In the genomic region with DNA sequence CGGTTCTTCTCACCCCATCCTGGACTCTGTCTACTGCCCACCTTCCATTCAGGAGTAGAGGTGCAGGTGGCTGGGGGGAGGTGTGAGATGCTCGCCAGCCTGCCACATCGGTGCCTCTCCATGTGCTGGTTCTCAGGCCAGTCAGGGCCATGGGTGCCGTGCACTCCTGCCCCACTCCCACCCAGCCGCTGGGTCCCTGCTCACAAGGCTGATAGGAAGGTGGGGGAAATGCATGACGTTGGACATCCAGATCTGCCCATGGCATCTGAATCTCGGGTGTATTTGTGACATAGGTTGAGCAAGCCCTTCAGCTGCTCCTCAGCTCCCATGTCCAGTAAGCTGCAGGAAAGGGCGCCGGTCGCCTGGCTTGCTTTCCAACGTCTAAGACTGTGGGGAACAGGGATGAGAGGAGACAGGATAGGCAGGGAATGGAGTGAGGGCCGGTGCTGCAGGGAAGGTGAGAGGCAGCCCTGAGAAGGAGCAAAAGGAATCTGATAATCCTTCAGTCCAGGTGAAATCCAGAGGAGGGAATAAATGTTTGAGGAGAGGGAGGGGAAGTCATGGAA, we compare ENCODE assay signal across 32 cellular contexts. TPM values are rescaled to one million over a fixed set of nuclear protein-coding genes. Genes with fewer than 3 reads are reported as not detected.
"Had no signal": no experiment of that assay in that cellular context is flagged by ENCODE, and none has a peak within 500 bp of the region (broad histone marks: within the 10 kb centered on the region; RNA-seq: fewer than 3 reads in every experiment).

No MANE protein-coding gene starts in this region.

- H3K9ac ChIP-seq: parathyroid adenoma had no signal

- H3K4me3 Mint-ChIP-seq: mesothelial cell of epicardium; naive B cell; natural killer cell treated with Interleukin-12 subunit alpha and Interleukin-12 subunit beta and Interleukin-15 and Interleukin-18, amount 100 ng/mL, for 72 hours; neural crest cell; stimulated activated naive CD8-positive, alpha-beta T cell treated with anti-CD3 and anti-CD28 coated beads, Interleukin-15, amount 100 ng/mL, for 72 hours had no signal

- H3K79me2 ChIP-seq: hepatocyte, parathyroid adenoma had no signal

- H3K27ac Mint-ChIP-seq: mesothelial cell of epicardium; naive B cell; natural killer cell treated with Interleukin-12 subunit alpha and Interleukin-12 subunit beta and Interleukin-15 and Interleukin-18, amount 100 ng/mL, for 72 hours; stimulated activated naive CD8-positive, alpha-beta T cell treated with anti-CD3 and anti-CD28 coated beads, Interleukin-15, amount 100 ng/mL, for 72 hours had no signal

- H3K36me3 ChIP-seq: gastrocnemius medialis, neutrophil, prostate gland, spleen, thyroid gland had no signal

- H3K4me1 ChIP-seq: gastrocnemius medialis, parathyroid adenoma, prostate gland, spleen, thyroid gland had no signal

- H3K9me3 ChIP-seq: gastrocnemius medialis, mucosa of descending colon, neutrophil, prostate gland, spleen, thyroid gland had no signal

- H2AFZ ChIP-seq: hepatocyte, parathyroid adenoma had no signal

- H3K4me2 ChIP-seq: hepatocyte had no signal

- DNase-seq: cortex of kidney; effector CD4-positive, alpha-beta T cell; foreskin fibroblast; gastrocnemius medialis; kidney glomerular epithelial cell; mesenchymal stem cell; mucosa of descending colon; naive B cell; right cardiac atrium; spleen; stimulated activated CD4-positive, alpha-beta T cell treated with anti-CD3 and anti-CD28 coated beads, Interleukin-15, amount 100 ng/mL, for 24 hours; stimulated activated CD4-positive, alpha-beta T cell treated with anti-CD3 and anti-CD28 coated beads, Interleukin-2, amount 100 ng/mL, for 48 hours; stimulated activated naive CD4-positive, alpha-beta T cell; stimulated activated naive CD8-positive, alpha-beta T cell treated with anti-CD3 and anti-CD28 coated beads, Interleukin-15, amount 100 ng/mL, for 72 hours; thyroid gland; trophoblast cell had no signal

- H3K4me3 ChIP-seq: gastrocnemius medialis, hepatocyte, mucosa of descending colon, prostate gland, skin epidermis, spleen, thyroid gland had no signal

- H3K9me3 Mint-ChIP-seq: mesothelial cell of epicardium; natural killer cell treated with Interleukin-12 subunit alpha and Interleukin-12 subunit beta and Interleukin-15 and Interleukin-18, amount 100 ng/mL, for 72 hours; neural crest cell; stimulated activated naive CD8-positive, alpha-beta T cell treated with anti-CD3 and anti-CD28 coated beads, Interleukin-15, amount 100 ng/mL, for 72 hours had no signal

- H3K36me3 Mint-ChIP-seq: mesothelial cell of epicardium; naive B cell; natural killer cell treated with Interleukin-12 subunit alpha and Interleukin-12 subunit beta and Interleukin-15 and Interleukin-18, amount 100 ng/mL, for 72 hours had no signal

- H3K27ac ChIP-seq: gastrocnemius medialis, hepatocyte, neutrophil, parathyroid adenoma, prostate gland, skin epidermis, spleen, thyroid gland had no signal

- H3K4me1 Mint-ChIP-seq: mesothelial cell of epicardium; naive B cell; neural crest cell; stimulated activated naive CD8-positive, alpha-beta T cell treated with anti-CD3 and anti-CD28 coated beads, Interleukin-15, amount 100 ng/mL, for 72 hours had no signal

- H3K27me3 ChIP-seq: hepatocyte, thyroid gland had no signal

- ATAC-seq: gastrocnemius medialis; mucosa of descending colon; natural killer cell treated with Interleukin-12 subunit alpha and Interleukin-12 subunit beta and Interleukin-15 and Interleukin-18, amount 100 ng/mL, for 72 hours; right cardiac atrium; stimulated activated naive CD8-positive, alpha-beta T cell treated with anti-CD3 and anti-CD28 coated beads, Interleukin-15, amount 100 ng/mL, for 72 hours had no signal

RNA-seq across cellular contexts. Expression of a gene that starts 11.8 kb away (rescaled TPM):
- total RNA-seq: dermis microvascular lymphatic vessel endothelial cell; gastrocnemius medialis; glomerular endothelial cell; hepatocyte; liver; lung microvascular endothelial cell; mesothelial cell of epicardium; mucosa of descending colon; natural killer cell treated with Interleukin-12 subunit alpha and Interleukin-12 subunit beta and Interleukin-15 and Interleukin-18, amount 100 ng/mL, for 72 hours; neural crest cell; omental fat pad; prostate gland; right cardiac atrium; spleen; subcutaneous adipose tissue; temporal lobe; thyroid gland; ureter had no signal

RNA-seq across cellular contexts. Expression of a gene that starts 32.3 kb away (rescaled TPM):
- total RNA-seq: dermis microvascular lymphatic vessel endothelial cell; gastrocnemius medialis; glomerular endothelial cell; liver; lung microvascular endothelial cell; mesothelial cell of epicardium; mucosa of descending colon; natural killer cell treated with Interleukin-12 subunit alpha and Interleukin-12 subunit beta and Interleukin-15 and Interleukin-18, amount 100 ng/mL, for 72 hours; neural crest cell; omental fat pad; prostate gland; right cardiac atrium; spleen; subcutaneous adipose tissue; temporal lobe; thyroid gland; ureter had no signal

RNA-seq across cellular contexts. Expression of a gene that starts 37.3 kb away (rescaled TPM):
- total RNA-seq: dermis microvascular lymphatic vessel endothelial cell, glomerular endothelial cell, lung microvascular endothelial cell, mesothelial cell of epicardium, neural crest cell had no signal

RNA-seq across cellular contexts. Expression of a gene that starts 52.7 kb away (rescaled TPM):
- total RNA-seq: dermis microvascular lymphatic vessel endothelial cell; glomerular endothelial cell; hepatocyte; lung microvascular endothelial cell; mesothelial cell of epicardium; natural killer cell treated with Interleukin-12 subunit alpha and Interleukin-12 subunit beta and Interleukin-15 and Interleukin-18, amount 100 ng/mL, for 72 hours; neural crest cell; prostate gland; thyroid gland; ureter had no signal
